1 cellular context compared by ENCODE assay signal in genomic region chr1:43358121-43358745, GRCh38.
A peak's percentile ranks its signal among the peaks of the same experiment; 100 is the strongest.
TF ChIP-seq lines count a peak whose summit lies in the region.

No MANE protein-coding gene starts in this region.

TF ChIP-seq in K562, 482 proteins besides CTCF, POLR2A, EP300 and RAD21 (continued from another document and continues in another):
- TF ChIP-seq ZMIZ1 (IDR thresholded peaks at IDR 0.05; ENCODE audit: low read depth in 2 of 2, low read length in 2 of 2) (peak in 1 of 2 experiments; percentile 37; a peak in 1 of 4 replicates), HOXB6 (CRISPR knock-in tag; IDR thresholded peaks at IDR 0.05; ENCODE audit: borderline replicate concordance) (no peak), TAL1 (IDR thresholded peaks at IDR 0.05) (0 out of 2 replicates have a peak, but pooled peaks have one; percentile 24), HDAC1 (IDR thresholded peaks at IDR 0.05) (peak in 1 of 2 experiments; percentile 58; a peak in 2 of 4 replicates), ZNF830 (CRISPR knock-in tag; IDR thresholded peaks at IDR 0.05) (peak; percentile 17; the same call in 1 of the 2 replicates), ZNF146 (CRISPR knock-in tag; IDR thresholded peaks at IDR 0.05; ENCODE audit: unreplicated experiment) (no peak), AFF1 (IDR thresholded peaks at IDR 0.05; ENCODE audit: low read depth in 1 of 2, partially characterized antibody in 2 of 2) (peak in 1 of 2 experiments; percentile 73), ZNF395 (CRISPR knock-in tag; IDR thresholded peaks at IDR 0.05) (no peak), PTTG1 (tag; IDR thresholded peaks at IDR 0.05; ENCODE audit: low read depth) (no peak), E2F1 (CRISPR knock-in tag; IDR thresholded peaks at IDR 0.05) (peak; percentile 70; the same call in 1 of the 2 replicates), SMAD2 (IDR thresholded peaks at IDR 0.05; ENCODE audit: low read depth, low read length) (no peak), UBTF (IDR thresholded peaks at IDR 0.05; ENCODE audit: borderline replicate concordance in 1 of 2, low read depth in 2 of 2, low read length in 2 of 2) (peak in 1 of 2 experiments; percentile 55; a peak in 3 of 4 replicates), SUPT5H (IDR thresholded peaks at IDR 0.05) (peak; percentile 81), CREB3L1 (IDR thresholded peaks at IDR 0.05; ENCODE audit: borderline replicate concordance, low read depth) (no peak), ZNF511 (CRISPR knock-in tag; IDR thresholded peaks at IDR 0.05) (no peak), YY1 (IDR thresholded peaks at IDR 0.05; ENCODE audit: borderline replicate concordance in 1 of 3, control insufficient read depth in 1 of 3, extremely low read depth in 1 of 3, insufficient read depth in 3 of 3, insufficient read length in 1 of 3, insufficient replicate concordance in 2 of 3, low read depth in 1 of 3, low read length in 2 of 3) (peak in 1 of 3 experiments; percentile 27), ID3 (CRISPR knock-in tag; IDR thresholded peaks at IDR 0.05) (no peak), ID3 (tag; IDR thresholded peaks at IDR 0.05) (peak; percentile 76), ZBTB9 (CRISPR knock-in tag; IDR thresholded peaks at IDR 0.05) (0 out of 2 replicates have a peak, but pooled peaks have one; percentile 33), PRPF4 (IDR thresholded peaks at IDR 0.05; ENCODE audit: insufficient read depth, low read depth, low read length, poor library complexity, severe bottlenecking) (no peak), TEAD4 (IDR thresholded peaks at IDR 0.05; ENCODE audit: low read length) (0 out of 2 replicates have a peak, but pooled peaks have one; percentile 11), TEAD4 (CRISPR knock-in tag; IDR thresholded peaks at IDR 0.05; ENCODE audit: borderline replicate concordance) (no peak), ZFX (CRISPR knock-in tag; IDR thresholded peaks at IDR 0.05) (peak; percentile 85), MBD2 (IDR thresholded peaks at IDR 0.05; ENCODE audit: borderline replicate concordance, low read depth) (0 out of 2 replicates have a peak, but pooled peaks have one; percentile 32), HNRNPH1 (optimal IDR thresholded peaks at IDR 0.05; ENCODE audit: low read depth, low read length) (no peak), GTF2E2 (tag; IDR thresholded peaks at IDR 0.05) (0 out of 2 replicates have a peak, but pooled peaks have one; percentile 85), CBX3 (IDR thresholded peaks at IDR 0.05; ENCODE audit: borderline replicate concordance in 1 of 2, low read length in 2 of 2) (no peak), ARID1B (IDR thresholded peaks at IDR 0.05) (peak; percentile 20; the same call in 1 of the 2 replicates), ZBTB1 (CRISPR knock-in tag; IDR thresholded peaks at IDR 0.05; ENCODE audit: borderline replicate concordance, low read depth) (no peak), ZNF639 (CRISPR knock-in tag; conservative IDR thresholded peaks at IDR 0.05 in 1 of 2, IDR thresholded peaks at IDR 0.05 in 1 of 2) (peak in 1 of 2 experiments; percentile 44; a peak in 1 of 4 replicates), TAF9B (IDR thresholded peaks at IDR 0.05; ENCODE audit: partially characterized antibody) (peak; percentile 27), ZNF589 (CRISPR knock-in tag; IDR thresholded peaks at IDR 0.05; ENCODE audit: low read depth) (no peak), RNF2 (IDR thresholded peaks at IDR 0.05) (peak; percentile 49; the same call in 1 of the 2 replicates), XRCC5 (IDR thresholded peaks at IDR 0.05; ENCODE audit: low read depth, low read length) (no peak), RBFOX2 (IDR thresholded peaks at IDR 0.05; ENCODE audit: low read depth, low read length) (no peak), RFX5 (IDR thresholded peaks at IDR 0.05; ENCODE audit: low read depth, low read length) (no peak), CTBP1 (IDR thresholded peaks at IDR 0.05; ENCODE audit: borderline replicate concordance) (peak; percentile 84), SLC30A9 (CRISPR knock-in tag; IDR thresholded peaks at IDR 0.05) (no peak), MYC (IDR thresholded peaks at IDR 0.05; ENCODE audit: low read depth, low read length) (peak; percentile 44; the same call in 1 of the 2 replicates), MYC (CRISPR knock-in tag; IDR thresholded peaks at IDR 0.05; ENCODE audit: borderline replicate concordance, low read depth) (no peak), KDM2B (CRISPR knock-in tag; IDR thresholded peaks at IDR 0.05) (peak; percentile 38; the same call in 1 of the 2 replicates)
